ENCODE assay signal across 1 cellular context in genomic region chr2:173038288-173038687, GRCh38.
A peak's percentile ranks its signal among the peaks of the same experiment; 100 is the strongest.
TF ChIP-seq lines count a peak whose summit lies in the region.
"Not testable (repeated sequence)": the region's sequence is repeated elsewhere in the genome, so short reads cannot be mapped to it uniquely, and the experiment has no call there.

No MANE protein-coding gene starts in this region.

TF ChIP-seq in HepG2, 621 proteins besides CTCF, POLR2A, EP300 and RAD21:
- TF ChIP-seq GATAD2A (CRISPR knock-in tag; IDR thresholded peaks at IDR 0.05) (0 out of 2 replicates have a peak, but pooled peaks have one; percentile 17), FOXA1 (CRISPR knock-in tag; IDR thresholded peaks at IDR 0.05) (peak; percentile 64), HMG20A (CRISPR knock-in tag; IDR thresholded peaks at IDR 0.05; ENCODE audit: borderline replicate concordance) (0 out of 2 replicates have a peak, but pooled peaks have one; percentile 21), SOX6 (CRISPR knock-in tag; IDR thresholded peaks at IDR 0.05) (peak; percentile 19; the same call in 1 of the 2 replicates), ZNF12 (CRISPR knock-in tag; IDR thresholded peaks at IDR 0.05) (0 out of 2 replicates have a peak, but pooled peaks have one; percentile 22), MNT (IDR thresholded peaks at IDR 0.05) (peak; percentile 53; the same call in 1 of the 2 replicates), FOXA3 (CRISPR knock-in tag; IDR thresholded peaks at IDR 0.05) (peak; percentile 41; the same call in 1 of the 2 replicates), SOX13 (CRISPR knock-in tag; conservative IDR thresholded peaks at IDR 0.05 in 1 of 2, IDR thresholded peaks at IDR 0.05 in 1 of 2) (peak in 1 of 2 experiments; percentile 68; a peak in 2 of 4 replicates), FOXP1 (CRISPR knock-in tag; IDR thresholded peaks at IDR 0.05) (peak; percentile 47; the same call in 1 of the 2 replicates), TCF7 (IDR thresholded peaks at IDR 0.05; ENCODE audit: low read depth) (peak; percentile 42; the same call in 1 of the 2 replicates), SOX5 (CRISPR knock-in tag; IDR thresholded peaks at IDR 0.05; ENCODE audit: borderline replicate concordance) (peak; percentile 64; the same call in 1 of the 2 replicates), BCL6 (CRISPR knock-in tag; IDR thresholded peaks at IDR 0.05) (peak; percentile 84), FOSL2 (CRISPR knock-in tag; IDR thresholded peaks at IDR 0.05) (peak; percentile 47), PATZ1 (CRISPR knock-in tag; IDR thresholded peaks at IDR 0.05) (0 out of 2 replicates have a peak, but pooled peaks have one; percentile 15), RARA (CRISPR knock-in tag; IDR thresholded peaks at IDR 0.05) (peak; percentile 17; the same call in 1 of the 2 replicates), ZNF331 (CRISPR knock-in tag; IDR thresholded peaks at IDR 0.05) (0 out of 2 replicates have a peak, but pooled peaks have one; percentile 39), ARID5B (CRISPR knock-in tag; IDR thresholded peaks at IDR 0.05) (peak; percentile 35; the same call in 1 of the 2 replicates), TEAD3 (CRISPR knock-in tag; optimal IDR thresholded peaks at IDR 0.05; ENCODE audit: borderline replicate concordance) (peak; percentile 17)
- TF ChIP-seq FOXA1, SOX6, SOX13, FOXP1 (IDR thresholded peaks at IDR 0.05): not testable (repeated sequence)
